Comparison of ENCODE assay signal across 28 cellular contexts in genomic region chr16:61834082-61834481, GRCh38.
"Had no signal": no experiment of that assay in that cellular context is flagged by ENCODE, and none has a peak within 500 bp of the region (broad histone marks: within the 10 kb centered on the region; RNA-seq: fewer than 3 reads in every experiment).

No MANE protein-coding gene starts in this region.

- H3K4me3 Mint-ChIP-seq: immature natural killer cell; naive thymus-derived CD8-positive, alpha-beta T cell; nephron progenitor cell; stimulated activated effector memory CD8-positive, alpha-beta T cell treated with anti-CD3 and anti-CD28 coated beads, Interleukin-12 subunit alpha, Interleukin-12 subunit beta, amount 100 ng/mL, for 72 hours; type B pancreatic cell had no signal

- H3K27me3 Mint-ChIP-seq: naive thymus-derived CD8-positive, alpha-beta T cell had no signal

- FAIRE-seq: endothelial cell of umbilical vein, frontal cortex, keratinocyte, urothelium cell line had no signal

- H3K36me3 ChIP-seq: esophagus squamous epithelium, heart left ventricle, prostate gland, right atrium auricular region, stomach, thyroid gland had no signal

- H3K79me2 ChIP-seq: hepatocyte had no signal

- H3K4me3 ChIP-seq: coronary artery, esophagus squamous epithelium, heart left ventricle, hepatocyte, prostate gland, right atrium auricular region, stomach, thyroid gland had no signal

- H3K4me1 Mint-ChIP-seq: immature natural killer cell; stimulated activated effector memory CD8-positive, alpha-beta T cell treated with anti-CD3 and anti-CD28 coated beads, Interleukin-12 subunit alpha, Interleukin-12 subunit beta, amount 100 ng/mL, for 72 hours had no signal

- H3K9me3 ChIP-seq: esophagus squamous epithelium, heart left ventricle, prostate gland, right atrium auricular region, stomach, thyroid gland had no signal

- DNase-seq: dermis blood vessel endothelial cell; effector memory CD4-positive, alpha-beta T cell; erythroblast; esophagus squamous epithelium; heart left ventricle; immature natural killer cell; mammary epithelial cell; mesendoderm; midbrain; naive thymus-derived CD8-positive, alpha-beta T cell; nephron progenitor cell; nucleus accumbens; stimulated activated CD4-positive, alpha-beta T cell treated with anti-CD3 and anti-CD28 coated beads, Interleukin-2, amount 100 ng/mL, for 24 hours; stimulated activated CD4-positive, alpha-beta T cell treated with anti-CD3 and anti-CD28 coated beads, Interleukin-4, amount 100 ng/mL, for 24 hours; stimulated activated naive CD4-positive, alpha-beta T cell treated with Interleukin-2 at 50 U/mL for 16 hours; stomach; thyroid gland had no signal

- H3K27ac Mint-ChIP-seq: immature natural killer cell; naive thymus-derived CD8-positive, alpha-beta T cell; nephron progenitor cell; stimulated activated effector memory CD8-positive, alpha-beta T cell treated with anti-CD3 and anti-CD28 coated beads, Interleukin-12 subunit alpha, Interleukin-12 subunit beta, amount 100 ng/mL, for 72 hours; type B pancreatic cell had no signal

- H3K4me2 ChIP-seq: hepatocyte had no signal

- ATAC-seq: heart left ventricle; naive thymus-derived CD8-positive, alpha-beta T cell; sciatic nerve; stimulated activated effector memory CD8-positive, alpha-beta T cell treated with anti-CD3 and anti-CD28 coated beads, Interleukin-12 subunit alpha, Interleukin-12 subunit beta, amount 100 ng/mL, for 72 hours had no signal

- H3K9me3 Mint-ChIP-seq: nephron progenitor cell, type B pancreatic cell had no signal

- H3K27ac ChIP-seq: coronary artery, esophagus squamous epithelium, heart left ventricle, hepatocyte, prostate gland, right atrium auricular region, stomach, thyroid gland had no signal

- H3K36me3 Mint-ChIP-seq: naive thymus-derived CD8-positive, alpha-beta T cell; stimulated activated effector memory CD8-positive, alpha-beta T cell treated with anti-CD3 and anti-CD28 coated beads, Interleukin-12 subunit alpha, Interleukin-12 subunit beta, amount 100 ng/mL, for 72 hours; type B pancreatic cell had no signal

- H3K27me3 ChIP-seq: esophagus squamous epithelium, heart left ventricle, hepatocyte, right atrium auricular region, stomach, thyroid gland had no signal

- H3K4me1 ChIP-seq: esophagus squamous epithelium, heart left ventricle, prostate gland, right atrium auricular region, stomach, thyroid gland had no signal

- H2AFZ ChIP-seq: hepatocyte had no signal
